14 cellular contexts compared by ENCODE assay signal in genomic region chr17:80987941-80988461, GRCh38. TPM values are rescaled to one million over a fixed set of nuclear protein-coding genes. Genes with fewer than 3 reads are reported as not detected.
DNase-seq lines count a peak whose midpoint lies in the region; ATAC-seq, FAIRE-seq and TF ChIP-seq lines count a peak whose summit lies in the region.
"Had no signal": no experiment of that assay in that cellular context is flagged by ENCODE, and none has a peak within 500 bp of the region (broad histone marks: within the 10 kb centered on the region; RNA-seq: fewer than 3 reads in every experiment).

No MANE protein-coding gene starts in this region.

- H3K4me1 ChIP-seq in right atrium auricular region (peaks cover 0 to 26% of the 10 kb centered on the region in 2 donors), adipocyte (ENCODE audit: control insufficient read depth, insufficient read depth, low read length) (peaks cover 49% of the 10 kb centered on the region), neuron (ENCODE audit: insufficient read depth, low read length) (peaks cover 33% of the 10 kb centered on the region)

- H3K36me3 ChIP-seq in right atrium auricular region: no peaks in the 10 kb centered on the region
- H3K36me3 ChIP-seq in adipocyte (ENCODE audit: control insufficient read depth, insufficient read depth, low read length, severe bottlenecking): no peaks in the 10 kb centered on the region
- no peaks in the 10 kb centered on the region for H3K36me3 ChIP-seq in neuron (ENCODE audit: insufficient read depth, low read length)

- DNase-seq in Right ventricle myocardium superior (peak; percentile 42), right atrium auricular region (ENCODE audit: low spot score) (no peak), adipocyte (ENCODE audit: low read depth) (no peak), NCI-H446 treated with DMSO at 0.1 percent for 48 hours (lab: John Stamatoyannopoulos, UW) (no peak), H54 (ENCODE audit: insufficient read length, low spot score) (no peak)
- no peak for DNase-seq in stimulated activated CD8-positive, alpha-beta memory T cell treated with anti-CD3 and anti-CD28 coated beads, Interleukin-4, amount 100 ng/mL, for 48 hours
- DNase-seq: amniotic stem cell; foreskin fibroblast; KG1; NCI-H1105 treated with DMSO at 0.1 percent for 48 hours; stimulated activated naive CD8-positive, alpha-beta T cell treated with anti-CD3 and anti-CD28 coated beads, Interleukin-15, Interleukin-2, amounts not matched to agents 100 U/mL and 50 U/mL, for 24 hours had no signal

- no peak for FAIRE-seq in H54 (lab: Jason Lieb, UNC)

- peak; percentile 19 for ATAC-seq in Right ventricle myocardium superior (ENCODE audit: poor library complexity)
- ATAC-seq in GM21717 (IDR thresholded peaks at IDR 0.05; ENCODE audit: unreplicated experiment): no peak
- ATAC-seq: stimulated activated naive CD8-positive, alpha-beta T cell treated with anti-CD3 and anti-CD28 coated beads, Interleukin-15, Interleukin-2, amounts not matched to agents 100 U/mL and 50 U/mL, for 24 hours had no signal

- peak overlapping the region; percentile 61 for H3K9ac ChIP-seq in adipocyte (ENCODE audit: low read length)

- H3K4me3 ChIP-seq in right atrium auricular region: no peak overlapping the region
- no peak overlapping the region for H3K4me3 ChIP-seq in adipocyte (ENCODE audit: low read length)
- H3K4me3 ChIP-seq in neuron (ENCODE audit: low read length): no peak overlapping the region

- no peak for TF ChIP-seq CTCF in right atrium auricular region (IDR thresholded peaks at IDR 0.05)

- intact Hi-C loops in Right ventricle myocardium superior (cut with DNase I): loop anchor here (10.0 kb wide), 1 partner anchor 257 kb away; no protein-coding TSS in a partner anchor

- H3K9me3 ChIP-seq in right atrium auricular region (no peaks in the 10 kb centered on the region), adipocyte (ENCODE audit: control insufficient read depth, low read length) (no peaks in the 10 kb centered on the region), neuron (ENCODE audit: low read length) (no peaks in the 10 kb centered on the region)

- peak overlapping the region; percentile 27 for H2AFZ ChIP-seq in neuron (ENCODE audit: low read depth, low read length)

- no peak overlapping the region for H3K27ac ChIP-seq in right atrium auricular region
- H3K27ac ChIP-seq: SK-N-MC had no signal

- no peak for TF ChIP-seq POLR2A in H54 (IDR thresholded peaks at IDR 0.05; ENCODE audit: low read depth, low read length)

- H3K27me3 ChIP-seq in right atrium auricular region (no peaks in the 10 kb centered on the region), adipocyte (replicated peaks; ENCODE audit: control insufficient read depth, insufficient read depth, low read length) (no peaks in the 10 kb centered on the region), neuron (ENCODE audit: insufficient read depth, low read length) (no peaks in the 10 kb centered on the region)

RNA-seq across cellular contexts. Expression of gene CHMP6, which starts 3.6 kb away (rescaled TPM):
- 13.6 TPM for total RNA-seq in Right ventricle myocardium superior
- total RNA-seq in right atrium auricular region: 10 to 100 TPM; 12.9 to 17.5 TPM

RNA-seq across cellular contexts. Expression of gene BAIAP2, which starts 47.0 kb away (rescaled TPM):
- 34.7 TPM for total RNA-seq in Right ventricle myocardium superior
- total RNA-seq in right atrium auricular region: 10 to 100 TPM; 27.9 to 36.5 TPM
